In the genomic region with DNA sequence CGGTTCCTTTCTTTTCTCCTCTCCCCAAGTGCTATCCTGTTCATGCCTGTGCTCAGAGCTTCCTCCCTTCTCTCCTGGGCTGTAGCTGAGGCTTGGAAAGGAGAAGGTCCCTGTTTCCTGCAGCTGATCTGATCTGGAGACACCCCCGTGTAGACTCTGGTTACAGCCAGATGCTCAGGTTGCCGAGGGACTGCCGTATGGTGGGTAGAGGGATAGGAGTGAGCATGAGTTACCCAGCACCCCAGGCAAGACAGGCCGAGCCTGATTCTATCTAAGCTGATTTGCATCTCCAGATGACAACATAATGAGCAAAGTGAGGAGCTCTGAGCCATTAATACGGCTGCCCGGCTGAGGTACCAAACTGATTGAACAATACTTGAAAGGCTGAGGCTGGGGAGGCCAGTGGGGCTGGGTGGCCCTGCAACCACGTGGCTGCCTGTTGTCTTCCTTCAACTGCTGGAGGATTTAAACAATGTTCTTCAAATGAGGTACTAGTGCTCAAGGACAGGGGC, we compare ENCODE assay signal across 9 cellular contexts.
DNase-seq lines count a peak whose midpoint lies in the region; TF ChIP-seq lines count a peak whose summit lies in the region.
"Had no signal": no experiment of that assay in that cellular context is flagged by ENCODE, and none has a peak within 500 bp of the region (broad histone marks: within the 10 kb centered on the region; RNA-seq: fewer than 3 reads in every experiment).

No MANE protein-coding gene starts in this region.

- H3K79me2 ChIP-seq in PC-9 (ENCODE audit: low read depth) = no peaks in the 10 kb centered on the region

- no peaks in the 10 kb centered on the region for H3K9me3 ChIP-seq in neutrophil
- no peaks in the 10 kb centered on the region for H3K9me3 ChIP-seq in PC-9 (ENCODE audit: insufficient read depth, low read depth)
- no peaks in the 10 kb centered on the region for H3K9me3 ChIP-seq in SJCRH30 (replicated peaks)

- H3K4me1 ChIP-seq in neutrophil (ENCODE audit: control insufficient read depth in 1 of 2, insufficient read depth in 1 of 2, low read depth in 1 of 2, low read length in 1 of 2) (peaks cover 19 to 23% of the 10 kb centered on the region in 2 experiments), PC-9 (replicated peaks; ENCODE audit: insufficient read depth) (no peaks in the 10 kb centered on the region), SJCRH30 (no peaks in the 10 kb centered on the region)

- peaks cover 49% of the 10 kb centered on the region for H3K36me3 Mint-ChIP-seq in chondrocyte (ENCODE audit: low read depth)

- H3K27ac Mint-ChIP-seq in chondrocyte (ENCODE audit: unreplicated experiment) = peak overlapping the region; percentile 70

- BruUV-seq in PC-9 (replicated peaks; lab: Mats Ljungman, UMichigan) = no TSS peak

- H3K27ac ChIP-seq in neutrophil = peak overlapping the region; percentile 57
- no peak overlapping the region for H3K27ac ChIP-seq in PC-9
- H3K27ac ChIP-seq in SJCRH30 = no peak overlapping the region

- intact Hi-C loops in PC-9 (cut with micrococcal nuclease; ENCODE audit: unreplicated experiment) = no loop called here

- peaks cover 18% of the 10 kb centered on the region for H3K4me1 Mint-ChIP-seq in chondrocyte (ENCODE audit: low read depth)

- H3K4me3 Mint-ChIP-seq in chondrocyte (ENCODE audit: unreplicated experiment) = no peak overlapping the region

- POLR2A ChIA-PET in PC-9 (lab: Charles Lee; ENCODE audit: unreplicated experiment) = interaction anchor here (0.6 kb wide), 1 partner anchor 26 kb away, joined by 3 read pairs; no protein-coding TSS in a partner anchor

- H3F3A ChIP-seq in PC-9 (ENCODE audit: insufficient read depth, low read depth) = peaks cover 17% of the 10 kb centered on the region

- DNase-seq in DMS 273 (lab: John Stamatoyannopoulos, UW; ENCODE audit: unreplicated experiment) (peak; percentile 91), NCI-H526 treated with DMSO at 0.1 percent for 48 hours (lab: John Stamatoyannopoulos, UW) (peak; percentile 93), chondrocyte (ENCODE audit: low spot score) (no peak), PC-9 (no peak), NCI-H1092 treated with DMSO at 0.1 percent for 48 hours (lab: John Stamatoyannopoulos, UW) (no peak), SJCRH30 (no peak), NCI-H2227 treated with DMSO at 0.1 percent for 48 hours (lab: John Stamatoyannopoulos, UW) (no peak)
- DNase-seq: NCI-H2029 had no signal

- H3K9me3 Mint-ChIP-seq in chondrocyte (ENCODE audit: low read depth) = no peaks in the 10 kb centered on the region

- no peaks in the 10 kb centered on the region for H3K9me2 ChIP-seq in PC-9 (ENCODE audit: insufficient read depth)

- TF ChIP-seq CTCF in chondrocyte (IDR thresholded peaks at IDR 0.05) = no peak
- no peak for TF ChIP-seq CTCF in neutrophil (IDR thresholded peaks at IDR 0.05)
- no peak for TF ChIP-seq CTCF in PC-9 (conservative IDR thresholded peaks at IDR 0.05)

- H3K36me3 ChIP-seq in neutrophil = peaks cover 100% of the 10 kb centered on the region
- H3K36me3 ChIP-seq in PC-9 (ENCODE audit: low read depth) = no peaks in the 10 kb centered on the region; the same call in 1 of the 2 replicates
- H3K36me3 ChIP-seq in SJCRH30 = no peaks in the 10 kb centered on the region

- CTCF ChIA-PET in PC-9 (lab: Charles Lee) = no interaction called here

- H3K27me3 ChIP-seq in neutrophil = no peaks in the 10 kb centered on the region
- H3K27me3 ChIP-seq in PC-9 (ENCODE audit: insufficient read depth, low read depth) = no peaks in the 10 kb centered on the region
- no peaks in the 10 kb centered on the region for H3K27me3 ChIP-seq in SJCRH30

- H3K4me3 ChIP-seq in neutrophil (ENCODE audit: low read depth in 1 of 2, low read length in 1 of 2) (no peak overlapping the region), PC-9 (no peak overlapping the region), SJCRH30 (no peak overlapping the region)

- H4K20me1 ChIP-seq in PC-9 (ENCODE audit: insufficient read depth) = peaks cover 16% of the 10 kb centered on the region

- H3K4me2 ChIP-seq in PC-9 = no peak overlapping the region

- no peaks in the 10 kb centered on the region for H3K27me3 Mint-ChIP-seq in chondrocyte (ENCODE audit: low read depth)

- H2AFZ ChIP-seq in PC-9 = no peak overlapping the region

Comparison
In these comparisons a context has a peak if more than half of its experiments do, and no peak if none do; other contexts are left out.
1. DNase-seq: peak in DMS 273 (single experiment) and NCI-H526 treated with DMSO at 0.1 percent for 48 hours (single experiment); none in chondrocyte (single experiment), PC-9 (0 of 2), NCI-H1092 treated with DMSO at 0.1 percent for 48 hours (single experiment), SJCRH30 (0 of 2) and NCI-H2227 treated with DMSO at 0.1 percent for 48 hours (single experiment).